Comparison of ENCODE assay signal across 8 cellular contexts in the genomic region with DNA sequence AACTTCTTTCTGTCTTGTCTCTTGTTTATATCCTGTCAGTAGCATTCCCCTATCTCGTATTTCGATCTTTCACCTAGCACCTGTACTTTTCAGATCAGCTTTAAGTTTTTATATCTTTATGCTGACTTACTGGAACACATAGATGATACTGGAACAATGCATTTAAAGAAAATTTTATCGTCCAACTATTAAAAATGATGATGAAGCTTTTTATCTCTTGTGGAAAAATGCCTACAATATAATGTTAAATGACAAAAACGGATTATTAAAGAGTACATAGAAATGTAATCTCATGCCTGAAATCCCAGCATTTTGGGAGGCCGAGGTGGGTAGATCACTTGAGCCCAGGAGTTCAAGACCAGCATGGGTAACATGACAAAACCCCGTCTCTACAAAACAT.
"Had no signal": no experiment of that assay in that cellular context is flagged by ENCODE, and none has a peak within 500 bp of the region (broad histone marks: within the 10 kb centered on the region; RNA-seq: fewer than 3 reads in every experiment).

No MANE protein-coding gene starts in this region.

- H3K4me3 ChIP-seq: GM12878 had no signal

- ATAC-seq: GM12878 had no signal

- DNase-seq: GDM1, GF-D8 had no signal

- FAIRE-seq: G401.6, GM12878, GM12891, GM12892, GM18507, GM19239 had no signal
